Comparison of ENCODE assay signal across 15 cellular contexts in the genomic region with DNA sequence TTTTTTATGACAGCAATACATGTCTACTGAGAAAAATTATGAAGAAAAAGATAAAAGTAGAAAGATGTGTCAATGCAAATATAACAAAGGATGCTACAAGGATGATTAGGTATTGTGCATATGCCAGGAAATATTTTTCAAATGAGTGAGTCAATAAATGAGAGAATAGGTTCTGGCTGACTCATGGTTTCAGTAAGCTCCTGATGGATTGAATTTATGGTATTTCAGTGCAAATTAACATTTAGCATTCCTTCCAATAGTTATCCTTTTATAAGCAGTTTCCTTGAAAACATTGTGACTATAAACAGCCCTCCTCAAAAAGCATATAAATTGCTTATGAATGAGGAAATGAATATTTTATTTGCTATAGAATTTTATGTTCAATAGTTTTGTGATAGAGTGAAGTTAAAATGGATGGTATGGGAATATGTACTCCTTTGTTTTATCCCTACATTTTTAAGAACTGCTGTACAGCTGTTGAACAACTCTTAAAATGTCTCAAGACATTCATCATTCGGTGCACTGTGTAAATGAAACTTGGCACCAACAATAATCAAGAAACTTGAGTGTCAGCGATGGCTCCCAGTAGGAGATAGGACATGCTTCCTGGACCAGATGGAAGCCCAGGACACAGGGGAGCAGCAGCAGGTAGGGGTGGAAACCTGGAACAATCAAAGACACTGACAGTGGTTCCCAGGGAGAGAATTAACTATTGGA.
DNase-seq lines count a peak whose midpoint lies in the region; ATAC-seq, FAIRE-seq and TF ChIP-seq lines count a peak whose summit lies in the region.
"Had no signal": no experiment of that assay in that cellular context is flagged by ENCODE, and none has a peak within 500 bp of the region (broad histone marks: within the 10 kb centered on the region; RNA-seq: fewer than 3 reads in every experiment).

No MANE protein-coding gene starts in this region.

- H3K27me3 ChIP-seq in endothelial cell of umbilical vein (ENCODE audit: control insufficient read depth in 2 of 2, insufficient read depth in 2 of 2, low read length in 2 of 2), result no peaks in the 10 kb centered on the region
- H3K27me3 ChIP-seq: cardiac muscle cell had no signal

- no peak overlapping the region for H3K4me2 ChIP-seq in endothelial cell of umbilical vein (ENCODE audit: insufficient read depth, low read length)

- no peaks in the 10 kb centered on the region for H3K36me3 ChIP-seq in endothelial cell of umbilical vein (ENCODE audit: control insufficient read depth in 2 of 2, extremely low read depth in 1 of 2, insufficient read depth in 2 of 2, low read length in 2 of 2)
- H3K36me3 ChIP-seq: cardiac muscle cell had no signal

- no peak overlapping the region for H3K27ac ChIP-seq in endothelial cell of umbilical vein (ENCODE audit: insufficient read depth, low read depth, low read length)
- H3K27ac ChIP-seq: cardiac muscle cell had no signal

- CTCF ChIA-PET in endothelial cell of umbilical vein (lab: Charles Lee), result interaction anchor here (0.7 kb wide), 1 partner anchor 19 kb away, joined by 3 read pairs; no protein-coding TSS in a partner anchor

- no peaks in the 10 kb centered on the region for H3K79me2 ChIP-seq in endothelial cell of umbilical vein (ENCODE audit: control insufficient read depth, insufficient read depth, low read length)

- H3K27ac Mint-ChIP-seq in stimulated activated effector memory CD8-positive, alpha-beta T cell treated with anti-CD3 and anti-CD28 coated beads, Interleukin-12 subunit alpha, Interleukin-12 subunit beta, amount 100 ng/mL, for 72 hours, result no peak overlapping the region
- H3K27ac Mint-ChIP-seq: T-helper 1 cell treated with Interleukin-12 subunit alpha and Interleukin-12 subunit beta and Interleukin-4 antibody, amounts not matched to agents 30 μg/mL and 1 μg/mL, for 36 hours had no signal

- H3K4me1 Mint-ChIP-seq in stimulated activated effector memory CD8-positive, alpha-beta T cell treated with anti-CD3 and anti-CD28 coated beads, Interleukin-12 subunit alpha, Interleukin-12 subunit beta, amount 100 ng/mL, for 72 hours, result no peaks in the 10 kb centered on the region

- intact Hi-C loops in endothelial cell of umbilical vein (cut with micrococcal nuclease), result no loop called here

- DNase-seq in ELR (ENCODE audit: low read depth) (peak; percentile 91), NCI-H69 (lab: John Stamatoyannopoulos, UW) (peak; percentile 47), endothelial cell of umbilical vein (ENCODE audit: low read depth, low spot score) (no peak), skeletal muscle cell (ENCODE audit: low read depth) (peak; percentile 47), GM19240 (ENCODE audit: insufficient read length, low spot score) (no peak)
- DNase-seq in stimulated activated effector memory CD8-positive, alpha-beta T cell treated with anti-CD3 and anti-CD28 coated beads, Interleukin-12 subunit alpha, Interleukin-12 subunit beta, amount 100 ng/mL, for 72 hours (ENCODE audit: low spot score in 2 of 2), result no peak
- DNase-seq: activated CD4-positive, alpha-beta T cell treated with anti-CD3 and anti-CD28 coated beads, Interleukin-2, amount 50 U/mL, for 4 hours; DMS 273 treated with DMSO at 0.1 percent for 48 hours; small intestine; substantia nigra had no signal

- ATAC-seq in stimulated activated effector memory CD8-positive, alpha-beta T cell treated with anti-CD3 and anti-CD28 coated beads, Interleukin-12 subunit alpha, Interleukin-12 subunit beta, amount 100 ng/mL, for 72 hours, result no peak
- ATAC-seq in HG03196 (IDR thresholded peaks at IDR 0.05; ENCODE audit: unreplicated experiment), result no peak
- ATAC-seq: GM12878, Panc1 had no signal

- H3K9ac ChIP-seq in endothelial cell of umbilical vein (replicated peaks; ENCODE audit: extremely low read depth, insufficient read depth, low read length), result no peak overlapping the region

- POLR2A ChIA-PET in endothelial cell of umbilical vein (lab: Charles Lee), result no interaction called here

- TF ChIP-seq POLR2A in endothelial cell of umbilical vein (IDR thresholded peaks at IDR 0.05; ENCODE audit: low read depth, low read length), result no peak

- H3K9me3 ChIP-seq in endothelial cell of umbilical vein (replicated peaks; ENCODE audit: control insufficient read depth, insufficient read depth, low read length), result no peaks in the 10 kb centered on the region

- BruUV-seq in endothelial cell of umbilical vein (replicated peaks; lab: Mats Ljungman, UMichigan), result no TSS peak

- no peak for FAIRE-seq in endothelial cell of umbilical vein (lab: Jason Lieb, UNC)
- FAIRE-seq: GM12878, small intestine had no signal

- no peak overlapping the region for H3K4me3 ChIP-seq in endothelial cell of umbilical vein (replicated peaks in 1 of 3; ENCODE audit: insufficient read depth in 1 of 3, low read depth in 1 of 3, low read length in 3 of 3)
- H3K4me3 ChIP-seq in skeletal muscle cell (ENCODE audit: low read depth, low read length), result no peak overlapping the region
- H3K4me3 ChIP-seq: cardiac muscle cell, GM12878 had no signal

- H3K9me3 Mint-ChIP-seq in stimulated activated effector memory CD8-positive, alpha-beta T cell treated with anti-CD3 and anti-CD28 coated beads, Interleukin-12 subunit alpha, Interleukin-12 subunit beta, amount 100 ng/mL, for 72 hours, result no peaks in the 10 kb centered on the region
- H3K9me3 Mint-ChIP-seq: T-helper 1 cell treated with Interleukin-12 subunit alpha and Interleukin-12 subunit beta and Interleukin-4 antibody, amounts not matched to agents 30 μg/mL and 1 μg/mL, for 36 hours had no signal

- no peaks in the 10 kb centered on the region for H3K36me3 Mint-ChIP-seq in stimulated activated effector memory CD8-positive, alpha-beta T cell treated with anti-CD3 and anti-CD28 coated beads, Interleukin-12 subunit alpha, Interleukin-12 subunit beta, amount 100 ng/mL, for 72 hours

- H3K9me1 ChIP-seq in endothelial cell of umbilical vein (replicated peaks; ENCODE audit: control insufficient read depth, extremely low read depth, insufficient read depth, low read length), result no peaks in the 10 kb centered on the region

- TF ChIP-seq CTCF in endothelial cell of umbilical vein (IDR thresholded peaks at IDR 0.05; ENCODE audit: extremely low read depth in 1 of 2, insufficient read depth in 1 of 2, low read depth in 1 of 2, low read length in 2 of 2), result no peak

- H3K4me3 Mint-ChIP-seq in stimulated activated effector memory CD8-positive, alpha-beta T cell treated with anti-CD3 and anti-CD28 coated beads, Interleukin-12 subunit alpha, Interleukin-12 subunit beta, amount 100 ng/mL, for 72 hours, result no peak overlapping the region
- H3K4me3 Mint-ChIP-seq: T-helper 1 cell treated with Interleukin-12 subunit alpha and Interleukin-12 subunit beta and Interleukin-4 antibody, amounts not matched to agents 30 μg/mL and 1 μg/mL, for 36 hours had no signal

- H4K20me1 ChIP-seq in endothelial cell of umbilical vein (replicated peaks; ENCODE audit: control insufficient read depth, extremely low read depth, insufficient read depth, low read length), result no peaks in the 10 kb centered on the region

- H3K4me1 ChIP-seq in endothelial cell of umbilical vein (ENCODE audit: control insufficient read depth, extremely low read depth, insufficient read depth, low read length), result no peaks in the 10 kb centered on the region

- H2AFZ ChIP-seq in endothelial cell of umbilical vein (ENCODE audit: low read depth, low read length), result no peak overlapping the region

- dilution Hi-C loops in endothelial cell of umbilical vein (cut with MboI; ENCODE audit: extremely low pct_ligation_motif_present, low sequenced_read_pairs), result no loop called here

TF ChIP-seq in endothelial cell of umbilical vein, 7 proteins besides CTCF, POLR2A, EP300 and RAD21:
- no peak for TF ChIP-seq MAX (IDR thresholded peaks at IDR 0.05; ENCODE audit: insufficient read depth, insufficient read length)
- peak; percentile 47 for TF ChIP-seq FOS (IDR thresholded peaks at IDR 0.05; ENCODE audit: borderline replicate concordance, insufficient read depth, low read length)

Comparison
In these comparisons a context has a peak if more than half of its experiments do, and no peak if none do; other contexts are left out.
1. DNase-seq: peak in ELR (single experiment), NCI-H69 (single experiment) and skeletal muscle cell (single experiment); none in endothelial cell of umbilical vein (single experiment), stimulated activated effector memory CD8-positive, alpha-beta T cell treated with anti-CD3 and anti-CD28 coated beads, Interleukin-12 subunit alpha, Interleukin-12 subunit beta, amount 100 ng/mL, for 72 hours (0 of 2) and GM19240 (single experiment).